In genomic region chr5:13107553-13107952, GRCh38 we compare ENCODE assay signal across 15 cellular contexts.
"Had no signal": no experiment of that assay in that cellular context is flagged by ENCODE, and none has a peak within 500 bp of the region (broad histone marks: within the 10 kb centered on the region; RNA-seq: fewer than 3 reads in every experiment).

No MANE protein-coding gene starts in this region.

- DNase-seq: cortex of kidney; dorsolateral prefrontal cortex; effector CD8-positive, alpha-beta T cell; gastrocnemius medialis; heart right ventricle; hypothalamus; kidney glomerular epithelial cell; natural killer cell; ovary; small intestine; stimulated activated CD4-positive, alpha-beta T cell treated with anti-CD3 and anti-CD28 coated beads, Interleukin-12 subunit alpha, Interleukin-12 subunit beta, amount 100 ng/mL, for 4 hours; stimulated activated naive CD4-positive, alpha-beta T cell treated with Interleukin-2 at 50 U/mL for 16 hours; thyroid gland had no signal

- H3K27me3 ChIP-seq: dorsolateral prefrontal cortex, gastrocnemius medialis, heart right ventricle, ovary, right atrium auricular region, thyroid gland had no signal

- H3K36me3 ChIP-seq: gastrocnemius medialis, heart right ventricle, ovary, right atrium auricular region, thyroid gland had no signal

- H3K9me3 ChIP-seq: gastrocnemius medialis, ovary, right atrium auricular region, thyroid gland had no signal

- H3K4me3 ChIP-seq: dorsolateral prefrontal cortex, gastrocnemius medialis, heart right ventricle, ovary, right atrium auricular region, thyroid gland had no signal

- H3K27ac ChIP-seq: dorsolateral prefrontal cortex, gastrocnemius medialis, heart right ventricle, ovary, right atrium auricular region, thyroid gland had no signal

- H3K4me1 ChIP-seq: gastrocnemius medialis, heart right ventricle, right atrium auricular region, thyroid gland had no signal

- FAIRE-seq: small intestine, urothelium cell line had no signal
